12 cellular contexts compared by ENCODE assay signal in genomic region chr13:113774177-113775107, GRCh38. TPM values are rescaled to one million over a fixed set of nuclear protein-coding genes. Genes with fewer than 3 reads are reported as not detected.
DNase-seq lines count a peak whose midpoint lies in the region; ATAC-seq, FAIRE-seq and TF ChIP-seq lines count a peak whose summit lies in the region.
"Had no signal": no experiment of that assay in that cellular context is flagged by ENCODE, and none has a peak within 500 bp of the region (broad histone marks: within the 10 kb centered on the region; RNA-seq: fewer than 3 reads in every experiment).

No MANE protein-coding gene starts in this region.

- peak; percentile 71 for FAIRE-seq in keratinocyte (lab: Jason Lieb, UNC)
- FAIRE-seq: G401.6 had no signal

- POLR2A ChIA-PET in HEK293 (lab: Yijun Ruan, JAX), result interaction anchor here (0.6 kb wide), 1 partner anchor 1056 kb away, joined by 4 read pairs; no protein-coding TSS in a partner anchor

- H4K20me1 ChIP-seq in keratinocyte (ENCODE audit: control insufficient read depth, extremely low read depth, insufficient read depth, low read length), result no peaks in the 10 kb centered on the region
- H4K20me1 ChIP-seq in smooth muscle cell (ENCODE audit: low read depth), result no peaks in the 10 kb centered on the region

- dilution Hi-C loops in keratinocyte (cut with MboI; ENCODE audit: extremely low pct_ligation_motif_present, low sequenced_read_pairs), result no loop called here

- H3K27me3 ChIP-seq in keratinocyte (ENCODE audit: control insufficient read depth, extremely low read depth, insufficient read depth, low read length) (peaks cover 17% of the 10 kb centered on the region), tibial artery (peaks cover 0 to 35% of the 10 kb centered on the region in 2 donors), smooth muscle cell (ENCODE audit: low read depth) (peaks cover 8% of the 10 kb centered on the region)

- no peaks in the 10 kb centered on the region for H3K9me1 ChIP-seq in keratinocyte (ENCODE audit: control insufficient read depth, extremely low read depth, insufficient read depth, low read length)

- H3K27ac ChIP-seq in HEK293 (ENCODE audit: extremely low read depth, low read depth, low read length) (no peak overlapping the region), keratinocyte (ENCODE audit: control insufficient read depth, insufficient read depth, low read length) (no peak overlapping the region), tibial artery (no peak overlapping the region), smooth muscle cell (ENCODE audit: low read depth) (no peak overlapping the region)
- H3K27ac ChIP-seq: sigmoid colon had no signal

- no peak for ATAC-seq in GM18519 (IDR thresholded peaks at IDR 0.05; ENCODE audit: low FRiP score, unreplicated experiment)

- TF ChIP-seq CTCF in HEK293 (tag by site-specific recombination; IDR thresholded peaks at IDR 0.05), result no peak
- no peak for TF ChIP-seq CTCF in keratinocyte (optimal IDR thresholded peaks at IDR 0.05 in 1 of 3, IDR thresholded peaks at IDR 0.05 in 1 of 3, conservative IDR thresholded peaks at IDR 0.05 in 1 of 3; ENCODE audit: extremely low read depth in 1 of 3, insufficient read depth in 2 of 3, low read length in 3 of 3)
- TF ChIP-seq CTCF in tibial artery (IDR thresholded peaks at IDR 0.05), result no peak
- TF ChIP-seq CTCF in smooth muscle cell (IDR thresholded peaks at IDR 0.05; ENCODE audit: borderline replicate concordance, insufficient read depth, poor library complexity, severe bottlenecking), result no peak

- H3K9me3 ChIP-seq in HEK293 (ENCODE audit: control insufficient read depth, insufficient read depth, low read depth, low read length) (no peaks in the 10 kb centered on the region), keratinocyte (ENCODE audit: control insufficient read depth, low read depth, low read length) (no peaks in the 10 kb centered on the region), tibial artery (no peaks in the 10 kb centered on the region), smooth muscle cell (replicated peaks; ENCODE audit: low read depth) (no peaks in the 10 kb centered on the region)
- H3K9me3 ChIP-seq: BE2C, sigmoid colon had no signal

- 87% methylated on average over 9 of the region's 9 CpGs for WGBS in smooth muscle cell (ENCODE audit: low lambda C conversion rate)

- CTCF ChIA-PET in HEK293 (lab: Yijun Ruan, JAX), result no interaction called here

- H3K4me3 ChIP-seq in HEK293 (ENCODE audit: low read depth, low read length) (no peak overlapping the region), keratinocyte (ENCODE audit: control insufficient read depth in 2 of 3, extremely low read depth in 1 of 3, insufficient read depth in 2 of 3, low read depth in 1 of 3, low read length in 3 of 3) (no peak overlapping the region), tibial artery (no peak overlapping the region), smooth muscle cell (no peak overlapping the region)
- H3K4me3 ChIP-seq: sigmoid colon had no signal

- H3K9ac ChIP-seq in keratinocyte (ENCODE audit: control insufficient read depth, extremely low read depth, insufficient read depth, low read length), result no peak overlapping the region
- no peak overlapping the region for H3K9ac ChIP-seq in smooth muscle cell (ENCODE audit: low read depth)

- no peaks in the 10 kb centered on the region for H3F3A ChIP-seq in smooth muscle cell (ENCODE audit: low read depth)

- H3K4me2 ChIP-seq in keratinocyte (ENCODE audit: control insufficient read depth, extremely low read depth, insufficient read depth, low read depth, low read length) (no peak overlapping the region), smooth muscle cell (no peak overlapping the region)

- H2AFZ ChIP-seq in keratinocyte (ENCODE audit: control insufficient read depth, low read length) (no peak overlapping the region), smooth muscle cell (ENCODE audit: low read depth) (no peak overlapping the region)

- peak; percentile 59 for DNase-seq in AG08395 (ENCODE audit: low spot score)
- DNase-seq in astrocyte of the hippocampus (ENCODE audit: low read depth, low spot score), result peak; percentile 46
- DNase-seq in keratinocyte (ENCODE audit: low read depth, low spot score), result no peak
- no peak for DNase-seq in tibial artery
- no peak for DNase-seq in C1 segment of cervical spinal cord (lab: John Stamatoyannopoulos, UW)
- no peak for DNase-seq in smooth muscle cell (lab: John Stamatoyannopoulos, UW; ENCODE audit: unreplicated experiment)
- DNase-seq: BE2C, NCI-H1417 treated with DMSO at 0.1 percent for 48 hours, sigmoid colon had no signal

- no peaks in the 10 kb centered on the region for H3K4me1 ChIP-seq in HEK293 (ENCODE audit: control insufficient read depth, insufficient read depth, low read length)
- peaks cover 10% of the 10 kb centered on the region for H3K4me1 ChIP-seq in keratinocyte (ENCODE audit: control insufficient read depth, extremely low read depth, insufficient read depth, low read length)
- H3K4me1 ChIP-seq in tibial artery, result no peaks in the 10 kb centered on the region
- H3K4me1 ChIP-seq in smooth muscle cell (ENCODE audit: low read depth), result no peaks in the 10 kb centered on the region
- H3K4me1 ChIP-seq: BE2C, sigmoid colon had no signal

- H3K36me3 ChIP-seq in HEK293 (ENCODE audit: control insufficient read depth in 2 of 2, insufficient read depth in 1 of 2, low read length in 2 of 2), result no peaks in the 10 kb centered on the region
- H3K36me3 ChIP-seq in keratinocyte (ENCODE audit: control insufficient read depth in 2 of 2, extremely low read depth in 1 of 2, insufficient read depth in 2 of 2, low read length in 2 of 2), result no peaks in the 10 kb centered on the region
- H3K36me3 ChIP-seq in tibial artery, result no peaks in the 10 kb centered on the region
- no peaks in the 10 kb centered on the region for H3K36me3 ChIP-seq in smooth muscle cell (ENCODE audit: low read depth)
- H3K36me3 ChIP-seq: BE2C, sigmoid colon had no signal

- no peaks in the 10 kb centered on the region for H3K79me2 ChIP-seq in keratinocyte (ENCODE audit: control insufficient read depth, insufficient read depth, low read length)
- H3K79me2 ChIP-seq in smooth muscle cell (ENCODE audit: low read depth), result no peaks in the 10 kb centered on the region

- intact Hi-C loops in tibial artery (cut with DNase I; ENCODE audit: low total_unique reads), result no loop called here

TF ChIP-seq in HEK293, 187 proteins besides CTCF, POLR2A, EP300 and RAD21 (continues in another document):
- TF ChIP-seq ZNF785 (tag by site-specific recombination; IDR thresholded peaks at IDR 0.05), result peak; percentile 54; the same call in 1 of the 2 replicates
- 0 out of 2 replicates have a peak, but pooled peaks have one; percentile 66 for TF ChIP-seq ZNF544 (tag by site-specific recombination; IDR thresholded peaks at IDR 0.05)
- TF ChIP-seq MYNN (tag by site-specific recombination; IDR thresholded peaks at IDR 0.05; ENCODE audit: borderline replicate concordance), result peak; percentile 10; the same call in 1 of the 2 replicates
- no peak for TF ChIP-seq MEIS1 (CRISPR knock-in tag; IDR thresholded peaks at IDR 0.05; ENCODE audit: borderline replicate concordance)
- no peak for TF ChIP-seq ZNF692 (tag by site-specific recombination; IDR thresholded peaks at IDR 0.05)
- TF ChIP-seq KLF7 (tag by site-specific recombination; IDR thresholded peaks at IDR 0.05; ENCODE audit: borderline replicate concordance), result no peak
- peak; percentile 82 for TF ChIP-seq ZNF18 (tag by site-specific recombination; IDR thresholded peaks at IDR 0.05)

RNA-seq across cellular contexts. Expression of gene TMEM255B, which starts 15.4 kb away (rescaled TPM):
- 5.3 to 9.4 TPM (median 7.6 TPM) in 3 replicates for polyA plus RNA-seq in keratinocyte
- polyA plus RNA-seq in keratinocyte (2011; ENCODE audit: low read depth), result 1.6 TPM
- polyA plus RNA-seq in keratinocyte (2011; cell fraction: cytosol; rRNA removed), result 6.0 and 10.5 TPM in 2 replicates
- 5.8 and 6.7 TPM in 2 replicates for polyA plus RNA-seq in keratinocyte (2011; cell fraction: nucleus; rRNA removed)
- 1.9 and 5.2 TPM in 2 replicates for polyA plus RNA-seq in keratinocyte (2012; ENCODE audit: low replicate concordance)
- polyA minus RNA-seq in keratinocyte, result 2.8 to 4.3 TPM (median 4.0 TPM) in 3 replicates
- polyA minus RNA-seq in keratinocyte (2011; cell fraction: cytosol; rRNA and poly(A)+ RNA removed), result 3.3 TPM
- polyA minus RNA-seq in keratinocyte (2011; cell fraction: nucleus; rRNA and poly(A)+ RNA removed), result 2.8 and 4.2 TPM in 2 replicates
- 0.22 and 4.1 TPM in 2 replicates for total RNA-seq in smooth muscle cell
- 1.4 and 2.1 TPM in 2 replicates for polyA plus RNA-seq in smooth muscle cell

Comparison
In these comparisons a context has a peak if more than half of its experiments do, and no peak if none do; other contexts are left out.
1. DNase-seq: peak in AG08395 (single experiment) and astrocyte of the hippocampus (single experiment); none in keratinocyte (single experiment), tibial artery (0 of 2), C1 segment of cervical spinal cord (0 of 14) and smooth muscle cell (single experiment).